ENCODE assay signal across 19 cellular contexts in the genomic region with DNA sequence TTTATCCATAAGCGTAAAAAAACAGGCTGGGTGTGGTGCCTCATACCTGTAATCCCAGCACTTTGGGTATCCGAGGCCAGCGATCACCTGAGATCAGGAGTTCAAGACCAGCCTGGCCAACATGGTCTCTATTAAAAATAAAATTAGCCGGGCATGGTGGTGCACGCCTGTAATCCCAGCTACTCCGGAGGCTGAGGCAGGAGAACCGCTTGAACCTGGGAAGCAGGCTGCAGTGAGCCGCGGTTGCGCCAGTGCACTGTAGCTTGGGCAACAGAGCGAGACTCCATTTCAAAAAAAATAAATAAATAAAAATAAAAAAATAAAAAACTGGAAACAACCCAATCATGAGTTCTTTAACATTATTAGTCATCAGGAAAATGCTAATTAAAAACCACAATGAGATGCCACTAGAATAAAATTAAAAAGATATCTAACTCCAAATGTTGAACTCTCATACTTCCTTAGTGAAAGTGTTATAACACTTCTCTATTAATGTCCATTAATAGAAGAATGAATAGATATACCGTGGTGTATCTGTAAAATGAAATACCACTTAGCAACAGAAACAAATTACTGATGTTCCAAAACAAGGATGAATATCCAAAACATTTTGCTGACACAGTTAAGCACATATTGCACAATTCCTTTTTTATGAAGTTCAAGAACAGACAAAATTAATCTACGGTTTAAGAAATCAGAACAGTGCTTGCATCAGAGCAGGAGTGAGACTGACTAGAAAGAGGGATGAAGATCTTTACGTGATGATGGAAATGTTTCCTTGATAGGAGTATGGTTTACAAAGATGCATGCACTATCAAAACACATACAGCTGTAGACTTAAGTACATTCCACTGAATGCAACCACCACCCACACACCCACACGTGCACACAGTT. TPM values are rescaled to one million over a fixed set of nuclear protein-coding genes. Genes with fewer than 3 reads are reported as not detected.
DNase-seq lines count a peak whose midpoint lies in the region; ATAC-seq, FAIRE-seq and TF ChIP-seq lines count a peak whose summit lies in the region.
"Had no signal": no experiment of that assay in that cellular context is flagged by ENCODE, and none has a peak within 500 bp of the region (broad histone marks: within the 10 kb centered on the region; RNA-seq: fewer than 3 reads in every experiment).

No MANE protein-coding gene starts in this region.

- H3K4me1 Mint-ChIP-seq in activated naive CD4-positive, alpha-beta T cell treated with anti-CD3 and anti-CD28 coated beads for 36 hours (ENCODE audit: low read depth), result peaks cover 16% of the 10 kb centered on the region
- peaks cover 4 to 6% of the 10 kb centered on the region in 2 donors for H3K4me1 Mint-ChIP-seq in immature natural killer cell

- no peak for TF ChIP-seq CTCF in cardiac fibroblast (IDR thresholded peaks at IDR 0.05; ENCODE audit: low read depth, low read length)
- TF ChIP-seq CTCF in HepG2 (CRISPR knock-in tag; IDR thresholded peaks at IDR 0.05), result no peak
- TF ChIP-seq CTCF in uterus (IDR thresholded peaks at IDR 0.05), result no peak

- no peak for ATAC-seq in activated naive CD4-positive, alpha-beta T cell treated with anti-CD3 and anti-CD28 coated beads, Interleukin-2, amount 50 U/mL, for 72 hours
- no peak; the same call in 2 of the 3 replicates for ATAC-seq in HepG2

- TF ChIP-seq EP300 in HepG2 (IDR thresholded peaks at IDR 0.05; ENCODE audit: low read depth in 2 of 2, low read length in 2 of 2) (no peak), HepG2 (CRISPR knock-in tag; IDR thresholded peaks at IDR 0.05; ENCODE audit: borderline replicate concordance) (no peak)

- H3K27me3 Mint-ChIP-seq in activated naive CD4-positive, alpha-beta T cell treated with anti-CD3 and anti-CD28 coated beads for 36 hours (ENCODE audit: low read depth), result no peaks in the 10 kb centered on the region
- no peaks in the 10 kb centered on the region for H3K27me3 Mint-ChIP-seq in immature natural killer cell (ENCODE audit: low read depth in 3 of 3)
- H3K27me3 Mint-ChIP-seq: activated CD4-positive, alpha-beta T cell treated with anti-CD3 and anti-CD28 coated beads, Interleukin-2, amount 10 ng/mL, durations not matched to agents 7 days and 5 days had no signal

- DNase-seq in activated naive CD4-positive, alpha-beta T cell treated with anti-CD3 and anti-CD28 coated beads for 36 hours, result no peak
- no peak for DNase-seq in activated naive CD4-positive, alpha-beta T cell treated with anti-CD3 and anti-CD28 coated beads, Interleukin-2, amount 50 U/mL, for 72 hours (ENCODE audit: low spot score in 2 of 2)
- DNase-seq in cardiac fibroblast (ENCODE audit: low read depth in 2 of 2) (peak; percentile 33 to 79), HepG2 (ENCODE audit: low spot score) (no peak), uterus (peak in 1 of 2 donors; percentile 27), SHP77 (lab: John Stamatoyannopoulos, UW) (no peak), immature natural killer cell (no peak)
- no peak for DNase-seq in activated CD4-positive, alpha-beta T cell treated with anti-CD3 and anti-CD28 coated beads for 1 hour
- DNase-seq: ACHN; activated CD4-positive, alpha-beta T cell treated with anti-CD3 and anti-CD28 coated beads, Interleukin-2, amount 10 ng/mL, durations not matched to agents 7 days and 5 days; endodermal cell; hypothalamus; NCI-H1694; NCI-H524; sigmoid colon; substantia nigra had no signal

- CTCF ChIA-PET in activated naive CD4-positive, alpha-beta T cell treated with anti-CD3 and anti-CD28 coated beads for 36 hours (lab: Charles Lee), result no interaction called here
- CTCF ChIA-PET in HepG2 (lab: Yijun Ruan, JAX; ENCODE audit: low intra/inter-chr PET ratio, low total read pairs), result no interaction called here

- peaks cover 15% of the 10 kb centered on the region for H3K79me2 ChIP-seq in HepG2 (ENCODE audit: insufficient read depth, low read length)

- TF ChIP-seq POLR2A in HepG2 (IDR thresholded peaks at IDR 0.05; ENCODE audit: insufficient read depth in 1 of 2, low read depth in 2 of 2, low read length in 2 of 2) (no peak), uterus (IDR thresholded peaks at IDR 0.05) (no peak)

- in situ Hi-C loops in HepG2 (cut with HindIII; ENCODE audit: extremely low pct_ligation_motif_present, low pct_unique_long_range_greater_than_20kb), result no loop called here

- intact Hi-C loops in activated naive CD4-positive, alpha-beta T cell treated with anti-CD3 and anti-CD28 coated beads for 36 hours (cut with micrococcal nuclease), result no loop called here
- intact Hi-C loops in HepG2 (cut with micrococcal nuclease; ENCODE audit: unreplicated experiment) (no loop called here), uterus (cut with DNase I; ENCODE audit: low total_unique reads) (no loop called here)

- TF ChIP-seq RAD21 in HepG2 (CRISPR knock-in tag; IDR thresholded peaks at IDR 0.05), result no peak

- 96% methylated on average over 15 of the region's 15 CpGs for WGBS in HepG2 (ENCODE audit: low lambda C conversion rate)

- BruUV-seq in HepG2 (replicated peaks; lab: Mats Ljungman, UMichigan), result no TSS peak

- no peak overlapping the region for H3K27ac ChIP-seq in HepG2 (ENCODE audit: extremely low read length, insufficient read depth, low read length)
- peak overlapping the region; percentile 66 to 75 for H3K27ac ChIP-seq in uterus
- H3K27ac ChIP-seq: sigmoid colon had no signal

- FAIRE-seq in HepG2 (lab: Jason Lieb, UNC), result no peak
- FAIRE-seq: RCC 7860 had no signal

- H3K4me1 ChIP-seq in HepG2 (ENCODE audit: insufficient read depth, low read length), result peaks cover 8% of the 10 kb centered on the region; the same call in 1 of the 2 replicates
- H3K4me1 ChIP-seq in uterus, result peaks cover 0 to 7% of the 10 kb centered on the region in 2 donors

- H4K20me1 ChIP-seq in HepG2 (ENCODE audit: insufficient read depth, low read length), result no peaks in the 10 kb centered on the region

- H3K36me3 Mint-ChIP-seq in activated naive CD4-positive, alpha-beta T cell treated with anti-CD3 and anti-CD28 coated beads for 36 hours (ENCODE audit: low read depth), result peaks cover 40% of the 10 kb centered on the region
- peaks cover 17 to 41% of the 10 kb centered on the region in 2 donors for H3K36me3 Mint-ChIP-seq in activated naive CD4-positive, alpha-beta T cell treated with anti-CD3 and anti-CD28 coated beads, Interleukin-2, amount 50 U/mL, for 72 hours
- H3K36me3 Mint-ChIP-seq in immature natural killer cell, result peaks cover 21 to 42% (median 38%) of the 10 kb centered on the region in 3 donors

- POLR2A ChIA-PET in HepG2 (lab: Yijun Ruan, JAX), result no interaction called here

- H3K27me3 ChIP-seq in HepG2 (ENCODE audit: control insufficient read depth in 1 of 2, insufficient read depth in 2 of 2, low read length in 2 of 2) (no peaks in the 10 kb centered on the region), uterus (no peaks in the 10 kb centered on the region)
- H3K27me3 ChIP-seq: sigmoid colon had no signal

- H3K9me3 Mint-ChIP-seq in activated naive CD4-positive, alpha-beta T cell treated with anti-CD3 and anti-CD28 coated beads for 36 hours, result peaks cover 3% of the 10 kb centered on the region
- no peaks in the 10 kb centered on the region for H3K9me3 Mint-ChIP-seq in activated naive CD4-positive, alpha-beta T cell treated with anti-CD3 and anti-CD28 coated beads, Interleukin-2, amount 50 U/mL, for 72 hours
- H3K9me3 Mint-ChIP-seq in immature natural killer cell, result no peaks in the 10 kb centered on the region
- H3K9me3 Mint-ChIP-seq: activated T-helper 1 cell treated with anti-CD3 and anti-CD28 coated beads, Interleukin-12 subunit alpha, Interleukin-12 subunit beta, Interleukin-2, Interleukin-4 antibody, amounts not matched to agents 30 ng/mL and 10 ng/mL and 1 ng/mL, durations not matched to agents 14 hours and 24 hours and 36 hours had no signal

- H3K9ac ChIP-seq in HepG2 (ENCODE audit: insufficient read depth, low read depth, low read length), result no peak overlapping the region

- H3K4me2 ChIP-seq in HepG2 (ENCODE audit: low read depth, low read length), result no peak overlapping the region

- no peak overlapping the region for H2AFZ ChIP-seq in HepG2 (ENCODE audit: low read length)

- H3K27ac Mint-ChIP-seq in activated naive CD4-positive, alpha-beta T cell treated with anti-CD3 and anti-CD28 coated beads for 36 hours, result peak overlapping the region; percentile 48
- H3K27ac Mint-ChIP-seq in activated naive CD4-positive, alpha-beta T cell treated with anti-CD3 and anti-CD28 coated beads, Interleukin-2, amount 50 U/mL, for 72 hours, result no peak overlapping the region
- no peak overlapping the region for H3K27ac Mint-ChIP-seq in immature natural killer cell
- H3K27ac Mint-ChIP-seq: activated CD4-positive, alpha-beta T cell treated with anti-CD3 and anti-CD28 coated beads, Interleukin-2, amount 10 ng/mL, durations not matched to agents 7 days and 5 days; activated T-helper 1 cell treated with anti-CD3 and anti-CD28 coated beads, Interleukin-12 subunit alpha, Interleukin-12 subunit beta, Interleukin-2, Interleukin-4 antibody, amounts not matched to agents 30 ng/mL and 10 ng/mL and 1 ng/mL, durations not matched to agents 14 hours and 24 hours and 36 hours had no signal

- H3K9me3 ChIP-seq in HepG2 (ENCODE audit: low read length) (no peaks in the 10 kb centered on the region), uterus (no peaks in the 10 kb centered on the region)
- H3K9me3 ChIP-seq: sigmoid colon had no signal

- H3K4me3 ChIP-seq in cardiac fibroblast (replicated peaks in 1 of 2; ENCODE audit: low read depth in 2 of 2, low read length in 2 of 2), result no peak overlapping the region
- no peak overlapping the region for H3K4me3 ChIP-seq in HepG2 (replicated peaks in 1 of 3; ENCODE audit: insufficient read depth in 1 of 3, low read depth in 2 of 3, low read length in 3 of 3)
- H3K4me3 ChIP-seq in uterus, result no peak overlapping the region
- H3K4me3 ChIP-seq: sigmoid colon had no signal

- no peak overlapping the region for H3K4me3 Mint-ChIP-seq in activated naive CD4-positive, alpha-beta T cell treated with anti-CD3 and anti-CD28 coated beads for 36 hours
- no peak overlapping the region for H3K4me3 Mint-ChIP-seq in immature natural killer cell
- H3K4me3 Mint-ChIP-seq: activated CD4-positive, alpha-beta T cell treated with anti-CD3 and anti-CD28 coated beads, Interleukin-2, amount 10 ng/mL, durations not matched to agents 7 days and 5 days; activated T-helper 1 cell treated with anti-CD3 and anti-CD28 coated beads, Interleukin-12 subunit alpha, Interleukin-12 subunit beta, Interleukin-2, Interleukin-4 antibody, amounts not matched to agents 30 ng/mL and 10 ng/mL and 1 ng/mL, durations not matched to agents 14 hours and 24 hours and 36 hours; endodermal cell; neural crest cell had no signal

- peaks cover 13 to 55% of the 10 kb centered on the region in 2 experiments for H3K36me3 ChIP-seq in HepG2 (replicated peaks in 1 of 2; ENCODE audit: control insufficient read depth in 1 of 2, insufficient read depth in 2 of 2, low read length in 2 of 2)
- no peaks in the 10 kb centered on the region for H3K36me3 ChIP-seq in uterus

RNA-seq across cellular contexts. Expression of a gene that starts 13.0 kb away (rescaled TPM):
- 10 to 100 TPM; 34.8 to 36.9 TPM for total RNA-seq in activated naive CD4-positive, alpha-beta T cell treated with anti-CD3 and anti-CD28 coated beads for 36 hours
- total RNA-seq in activated naive CD4-positive, alpha-beta T cell treated with anti-CD3 and anti-CD28 coated beads, Interleukin-2, amount 50 U/mL, for 72 hours, result 10 to 100 TPM; 25.5 to 35.8 TPM
- total RNA-seq in HepG2 (2016; rRNA removed; fragmentation: Illumina TruSeq; extraction: Trizol) (76.4 and 96.7 TPM in 2 replicates), uterus (10 to 100 TPM; 18.4 to 55.6 (median 29.8) TPM)
- total RNA-seq in HepG2 (2016; cell fraction: cytosol; rRNA removed; fragmentation: Illumina TruSeq; extraction: Trizol; ENCODE audit: low read depth), result 20.4 and 20.5 TPM in 2 replicates
- total RNA-seq in HepG2 (2016; cell fraction: insoluble cytoplasmic fraction; rRNA removed; fragmentation: Illumina TruSeq; extraction: Trizol), result 74.6 and 97.7 TPM in 2 replicates
- total RNA-seq in HepG2 (2016; cell fraction: membrane; rRNA removed; fragmentation: Illumina TruSeq; extraction: Trizol), result 27.4 and 30.3 TPM in 2 replicates
- 74.3 and 90.0 TPM in 2 replicates for total RNA-seq in HepG2 (2016; cell fraction: nucleus; rRNA removed; fragmentation: Illumina TruSeq; extraction: Trizol)
- polyA plus RNA-seq in HepG2 (2011; rRNA removed) (16.5 and 28.4 TPM in 2 replicates), immature natural killer cell (10 to 100 TPM; 14.8 to 49.0 (median 16.7) TPM)
- polyA plus RNA-seq in HepG2 (2011; cell fraction: cytosol; rRNA removed), result 8.3 and 14.2 TPM in 2 replicates
- 15.0 and 24.4 TPM in 2 replicates for polyA plus RNA-seq in HepG2 (2011; cell fraction: nucleus; rRNA removed)
- polyA plus RNA-seq in HepG2 (2012), result 28.5 and 32.4 TPM in 2 replicates
- 16.9 and 21.1 TPM in 2 replicates for polyA plus RNA-seq in HepG2 (2016; cell fraction: cytosol; fragmentation: Illumina TruSeq; extraction: Trizol; ENCODE audit: low read depth)
- 137 and 158 TPM in 2 replicates for polyA plus RNA-seq in HepG2 (2016; cell fraction: insoluble cytoplasmic fraction; fragmentation: Illumina TruSeq; extraction: Trizol; ENCODE audit: low read depth)
- polyA plus RNA-seq in HepG2 (2016; cell fraction: membrane; fragmentation: Illumina TruSeq; extraction: Trizol; ENCODE audit: low read depth), result 27.4 and 29.7 TPM in 2 replicates
- 113 and 119 TPM in 2 replicates for polyA plus RNA-seq in HepG2 (2016; cell fraction: nucleus; fragmentation: Illumina TruSeq; extraction: Trizol; ENCODE audit: insufficient read depth, low read depth)
- polyA minus RNA-seq in HepG2 (2011; rRNA and poly(A)+ RNA removed; ENCODE audit: low replicate concordance), result 2.7 and 3.5 TPM in 2 replicates
- polyA minus RNA-seq in HepG2 (2011; cell fraction: cytosol; rRNA and poly(A)+ RNA removed), result 8.9 and 10.0 TPM in 2 replicates
- polyA minus RNA-seq in HepG2 (2011; cell fraction: nucleus; rRNA and poly(A)+ RNA removed), result 62.7 and 63.1 TPM in 2 replicates

Comparison
In these comparisons a context has a peak if more than half of its experiments do, and no peak if none do; other contexts are left out.
1. DNase-seq: peak in cardiac fibroblast (2 of 2); none in activated naive CD4-positive, alpha-beta T cell treated with anti-CD3 and anti-CD28 coated beads for 36 hours (single experiment), activated naive CD4-positive, alpha-beta T cell treated with anti-CD3 and anti-CD28 coated beads, Interleukin-2, amount 50 U/mL, for 72 hours (0 of 2), HepG2 (single experiment), SHP77 (0 of 2), activated CD4-positive, alpha-beta T cell treated with anti-CD3 and anti-CD28 coated beads for 1 hour (single experiment) and immature natural killer cell (0 of 3).